In the genomic region with DNA sequence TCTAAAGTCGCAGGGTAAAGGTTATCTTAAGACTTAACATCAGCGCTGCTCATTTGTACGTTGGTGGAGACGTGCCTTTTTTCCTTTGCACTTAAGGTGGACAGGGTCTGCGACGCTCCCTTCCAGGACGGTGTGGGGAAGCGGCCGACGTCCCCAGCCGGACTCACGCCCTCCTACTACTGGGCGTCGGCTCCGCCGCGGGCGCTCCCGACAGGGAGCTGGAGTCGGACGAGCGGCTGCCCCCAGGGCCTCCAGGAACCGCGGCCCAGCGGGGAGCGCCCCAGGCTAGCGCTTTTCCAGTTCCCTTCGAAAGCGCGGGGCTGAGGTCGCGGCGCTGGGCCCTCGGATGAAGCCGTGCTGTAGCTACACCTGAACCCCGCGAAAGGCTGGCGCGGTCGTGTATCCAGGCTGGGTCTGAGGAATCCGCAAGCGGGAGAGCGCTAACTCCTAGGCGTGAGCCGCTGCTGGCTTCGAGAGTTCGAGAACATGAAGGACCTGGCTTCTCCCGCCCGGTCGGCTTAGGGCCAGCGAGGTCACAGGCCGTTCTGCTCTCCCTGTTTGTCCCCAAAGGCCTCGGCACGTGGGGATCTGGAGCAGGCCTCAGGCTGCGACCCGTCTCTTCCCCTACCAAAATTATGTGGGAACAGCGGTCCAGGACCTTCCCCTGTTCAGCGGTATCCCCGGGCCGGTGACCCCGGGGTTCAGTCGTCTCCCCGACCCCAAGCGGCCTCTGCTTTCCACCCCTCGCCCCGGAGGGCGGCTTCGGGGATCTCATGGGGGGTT, we compare ENCODE assay signal across 13 cellular contexts. TPM values are rescaled to one million over a fixed set of nuclear protein-coding genes. Genes with fewer than 3 reads are reported as not detected.
DNase-seq lines count a peak whose midpoint lies in the region; ATAC-seq and TF ChIP-seq lines count a peak whose summit lies in the region.
"Had no signal": no experiment of that assay in that cellular context is flagged by ENCODE, and none has a peak within 500 bp of the region (broad histone marks: within the 10 kb centered on the region; RNA-seq: fewer than 3 reads in every experiment).

No MANE protein-coding gene starts in this region.

- POLR2A ChIA-PET in activated CD4-positive, alpha-beta memory T cell treated with anti-CD3 and anti-CD28 coated beads for 36 hours (lab: Charles Lee) = no interaction called here
- POLR2A ChIA-PET in activated CD4-positive, alpha-beta memory T cell treated with anti-CD3 and anti-CD28 coated beads, Interleukin-2, amount 10 ng/mL, durations not matched to agents 7 days and 5 days (lab: Charles Lee) = no interaction called here

- no peak for ATAC-seq in HG02763 (IDR thresholded peaks at IDR 0.05; ENCODE audit: unreplicated experiment)

- intact Hi-C loops in activated CD4-positive, alpha-beta memory T cell treated with anti-CD3 and anti-CD28 coated beads for 36 hours (cut with micrococcal nuclease) = loop anchor here (2.0 kb wide), 1 partner anchor 78 kb away; the partner anchor contains the start of gene DMRT2
- intact Hi-C loops in adrenal gland (cut with DNase I) = no loop called here

- TF ChIP-seq CTCF in adrenal gland (IDR thresholded peaks at IDR 0.05) = no peak

- CTCF ChIA-PET in activated CD4-positive, alpha-beta memory T cell treated with anti-CD3 and anti-CD28 coated beads for 36 hours (lab: Charles Lee) = no interaction called here
- CTCF ChIA-PET in activated CD4-positive, alpha-beta memory T cell treated with anti-CD3 and anti-CD28 coated beads, Interleukin-2, amount 10 ng/mL, durations not matched to agents 7 days and 5 days (lab: Charles Lee) = no interaction called here

- WGBS in adrenal gland, 4 donors = 8 to 11% (median 9%) methylated on average over 37 to 68 of the region's 68 CpGs

- peaks cover 22% of the 10 kb centered on the region for H3K4me1 Mint-ChIP-seq in activated CD4-positive, alpha-beta memory T cell treated with anti-CD3 and anti-CD28 coated beads for 36 hours (ENCODE audit: low read depth)
- peaks cover 16% of the 10 kb centered on the region for H3K4me1 Mint-ChIP-seq in activated CD4-positive, alpha-beta memory T cell treated with anti-CD3 and anti-CD28 coated beads, Interleukin-2, amount 10 ng/mL, durations not matched to agents 7 days and 5 days

- H3K9ac ChIP-seq in duodenal mucosa (ENCODE audit: low read depth in 1 of 2, low read length in 2 of 2) (no peak overlapping the region), mucosa of rectum (ENCODE audit: low read depth in 1 of 2, low read length in 2 of 2) (no peak overlapping the region), subcutaneous abdominal adipose tissue (ENCODE audit: low read length in 5 of 5) (peak overlapping the region in 2 of 5 donors; percentile 52 to 71)
- H3K9ac ChIP-seq: KMS-11 had no signal

- TF ChIP-seq POLR2A in adrenal gland (IDR thresholded peaks at IDR 0.05) = no peak

- no peak for DNase-seq in activated CD4-positive, alpha-beta memory T cell treated with anti-CD3 and anti-CD28 coated beads for 36 hours
- no peak for DNase-seq in activated CD4-positive, alpha-beta memory T cell treated with anti-CD3 and anti-CD28 coated beads, Interleukin-2, amount 10 ng/mL, durations not matched to agents 7 days and 5 days
- DNase-seq in adrenal gland (no peak), NCI-H2029 treated with DMSO at 0.1 percent for 48 hours (lab: John Stamatoyannopoulos, UW) (no peak)
- DNase-seq: NCI-H748 treated with DMSO at 0.1 percent for 48 hours had no signal

- peaks cover 2% of the 10 kb centered on the region for H3K36me3 Mint-ChIP-seq in activated CD4-positive, alpha-beta memory T cell treated with anti-CD3 and anti-CD28 coated beads for 36 hours
- H3K36me3 Mint-ChIP-seq in activated CD4-positive, alpha-beta memory T cell treated with anti-CD3 and anti-CD28 coated beads, Interleukin-2, amount 10 ng/mL, durations not matched to agents 7 days and 5 days (ENCODE audit: low read depth) = peaks cover 10% of the 10 kb centered on the region

- no peaks in the 10 kb centered on the region for H3K9me3 Mint-ChIP-seq in activated CD4-positive, alpha-beta memory T cell treated with anti-CD3 and anti-CD28 coated beads for 36 hours
- H3K9me3 Mint-ChIP-seq in activated CD4-positive, alpha-beta memory T cell treated with anti-CD3 and anti-CD28 coated beads, Interleukin-2, amount 10 ng/mL, durations not matched to agents 7 days and 5 days = no peaks in the 10 kb centered on the region
- H3K9me3 Mint-ChIP-seq: activated naive CD4-positive, alpha-beta T cell treated with anti-CD3 and anti-CD28 coated beads, Interleukin-2, amount 50 U/mL, for 72 hours had no signal

- H3K4me1 ChIP-seq in duodenal mucosa (ENCODE audit: control insufficient read depth in 1 of 2, insufficient read depth in 2 of 2, low read length in 2 of 2) (peaks cover 11 to 13% of the 10 kb centered on the region in 2 donors), mucosa of rectum (ENCODE audit: control insufficient read depth in 2 of 2, insufficient read depth in 2 of 2, low read length in 2 of 2) (peaks cover 0 to 15% of the 10 kb centered on the region in 2 donors), subcutaneous abdominal adipose tissue (ENCODE audit: control insufficient read depth in 5 of 5, insufficient read depth in 5 of 5, low read length in 5 of 5) (peaks cover 0 to 65% (median 34%) of the 10 kb centered on the region in 5 donors), adrenal gland (replicated peaks in 1 of 2) (peaks cover 7 to 28% of the 10 kb centered on the region in 2 donors)

- peaks cover 66% of the 10 kb centered on the region for H3K27me3 Mint-ChIP-seq in activated CD4-positive, alpha-beta memory T cell treated with anti-CD3 and anti-CD28 coated beads for 36 hours
- peaks cover 80% of the 10 kb centered on the region for H3K27me3 Mint-ChIP-seq in activated CD4-positive, alpha-beta memory T cell treated with anti-CD3 and anti-CD28 coated beads, Interleukin-2, amount 10 ng/mL, durations not matched to agents 7 days and 5 days

- H3K9me3 ChIP-seq in duodenal mucosa (ENCODE audit: control insufficient read depth in 1 of 2, low read length in 2 of 2) = no peaks in the 10 kb centered on the region
- H3K9me3 ChIP-seq in mucosa of rectum (ENCODE audit: control insufficient read depth in 2 of 2, low read length in 2 of 2) = no peaks in the 10 kb centered on the region
- H3K9me3 ChIP-seq in subcutaneous abdominal adipose tissue (ENCODE audit: control insufficient read depth in 5 of 5, low read length in 5 of 5) = no peaks in the 10 kb centered on the region
- H3K9me3 ChIP-seq in adrenal gland (replicated peaks in 1 of 3) = no peaks in the 10 kb centered on the region

- H3K27ac ChIP-seq in duodenal mucosa (ENCODE audit: low read depth, low read length) = no peak overlapping the region
- no peak overlapping the region for H3K27ac ChIP-seq in mucosa of rectum (ENCODE audit: low read depth in 2 of 2, low read length in 2 of 2)
- H3K27ac ChIP-seq in subcutaneous abdominal adipose tissue (ENCODE audit: low read depth, low read length) = no peak overlapping the region
- no peak overlapping the region for H3K27ac ChIP-seq in adrenal gland
- H3K27ac ChIP-seq: KMS-11 had no signal

- H3K27me3 ChIP-seq in duodenal mucosa (ENCODE audit: control insufficient read depth in 1 of 2, insufficient read depth in 2 of 2, low read length in 2 of 2) = peaks cover 82 to 90% of the 10 kb centered on the region in 2 donors
- peaks cover 74 to 91% of the 10 kb centered on the region in 2 donors for H3K27me3 ChIP-seq in mucosa of rectum (ENCODE audit: control insufficient read depth in 2 of 2, insufficient read depth in 2 of 2, low read length in 2 of 2)
- H3K27me3 ChIP-seq in subcutaneous abdominal adipose tissue (ENCODE audit: control insufficient read depth in 5 of 5, insufficient read depth in 4 of 5, low read length in 5 of 5) = peaks cover 18 to 78% (median 59%) of the 10 kb centered on the region in 5 donors
- peaks cover 100% of the 10 kb centered on the region for H3K27me3 ChIP-seq in adrenal gland

- H3K4me3 ChIP-seq in duodenal mucosa (ENCODE audit: low read depth in 1 of 2, low read length in 2 of 2) = peak overlapping the region; percentile 50 to 67
- H3K4me3 ChIP-seq in mucosa of rectum (ENCODE audit: low read length in 2 of 2) = peak overlapping the region; percentile 47 to 65
- H3K4me3 ChIP-seq in subcutaneous abdominal adipose tissue (ENCODE audit: low read depth in 1 of 5, low read length in 5 of 5) = peak overlapping the region; percentile 43 to 70 (median 51)
- peak overlapping the region in 1 of 4 donors; percentile 53 for H3K4me3 ChIP-seq in adrenal gland

- H3K36me3 ChIP-seq in duodenal mucosa (ENCODE audit: control insufficient read depth in 1 of 2, insufficient read depth in 2 of 2, low read length in 2 of 2) (no peaks in the 10 kb centered on the region), mucosa of rectum (ENCODE audit: control insufficient read depth in 2 of 2, insufficient read depth in 2 of 2, low read length in 2 of 2) (no peaks in the 10 kb centered on the region), subcutaneous abdominal adipose tissue (ENCODE audit: control insufficient read depth in 5 of 5, insufficient read depth in 5 of 5, low read length in 5 of 5) (no peaks in the 10 kb centered on the region), adrenal gland (replicated peaks in 1 of 2) (no peaks in the 10 kb centered on the region)

- H3K4me3 Mint-ChIP-seq in activated CD4-positive, alpha-beta memory T cell treated with anti-CD3 and anti-CD28 coated beads for 36 hours = peak overlapping the region; percentile 8
- no peak overlapping the region for H3K4me3 Mint-ChIP-seq in activated CD4-positive, alpha-beta memory T cell treated with anti-CD3 and anti-CD28 coated beads, Interleukin-2, amount 10 ng/mL, durations not matched to agents 7 days and 5 days

- no peak overlapping the region for H3K27ac Mint-ChIP-seq in activated CD4-positive, alpha-beta memory T cell treated with anti-CD3 and anti-CD28 coated beads for 36 hours
- H3K27ac Mint-ChIP-seq in activated CD4-positive, alpha-beta memory T cell treated with anti-CD3 and anti-CD28 coated beads, Interleukin-2, amount 10 ng/mL, durations not matched to agents 7 days and 5 days = no peak overlapping the region

RNA-seq across cellular contexts. Expression of gene DMRT3, which starts 3.8 kb away (rescaled TPM):
- not detected for total RNA-seq in activated CD4-positive, alpha-beta memory T cell treated with anti-CD3 and anti-CD28 coated beads for 36 hours
- total RNA-seq in activated CD4-positive, alpha-beta memory T cell treated with anti-CD3 and anti-CD28 coated beads, Interleukin-2, amount 10 ng/mL, durations not matched to agents 7 days and 5 days = not detected
- total RNA-seq in adrenal gland = not detected
- polyA plus RNA-seq in adrenal gland = under 1 TPM in 1 of 3 donors, not detected in 2; 0.07 TPM
- total RNA-seq: activated naive CD4-positive, alpha-beta T cell treated with anti-CD3 and anti-CD28 coated beads, Interleukin-2, amount 50 U/mL, for 72 hours; fibroblast of lung; osteoblast had no signal
- polyA plus RNA-seq: fibroblast of lung had no signal
